17 cellular contexts compared by ENCODE assay signal in genomic region chr14:63282997-63283396, GRCh38.
DNase-seq lines count a peak whose midpoint lies in the region; ATAC-seq lines count a peak whose summit lies in the region.
"Had no signal": no experiment of that assay in that cellular context is flagged by ENCODE, and none has a peak within 500 bp of the region (broad histone marks: within the 10 kb centered on the region; RNA-seq: fewer than 3 reads in every experiment).

No MANE protein-coding gene starts in this region.

- peaks cover 0 to 30% of the 10 kb centered on the region in 2 donors for H3K4me1 ChIP-seq in muscle layer of duodenum (ENCODE audit: control insufficient read depth in 1 of 2, insufficient read depth in 2 of 2, low read length in 2 of 2)
- H3K4me1 ChIP-seq: Caco-2, gastrocnemius medialis had no signal

- H3K36me3 ChIP-seq in muscle layer of duodenum (ENCODE audit: control insufficient read depth in 1 of 2, insufficient read depth in 2 of 2, low read length in 2 of 2), result peaks cover 0 to under 1% of the 10 kb centered on the region in 2 donors
- H3K36me3 ChIP-seq: gastrocnemius medialis had no signal

- H3K4me3 ChIP-seq in muscle layer of duodenum (ENCODE audit: low read depth in 1 of 2, low read length in 2 of 2), result peak overlapping the region; percentile 20 to 58
- H3K4me3 ChIP-seq: gastrocnemius medialis, right atrium auricular region had no signal

- peak overlapping the region; percentile 7 for H3K27ac ChIP-seq in muscle layer of duodenum (ENCODE audit: low read length)
- H3K27ac ChIP-seq: gastrocnemius medialis, right atrium auricular region, VCaP had no signal

- ATAC-seq in GM18511 (IDR thresholded peaks at IDR 0.05; ENCODE audit: unreplicated experiment) (peak; percentile 71), GM19372 (IDR thresholded peaks at IDR 0.05; ENCODE audit: low read depth, unreplicated experiment) (peak; percentile 61), HG03520 (IDR thresholded peaks at IDR 0.05; ENCODE audit: unreplicated experiment) (peak; percentile 72)
- ATAC-seq: gastrocnemius medialis had no signal

- H3K27me3 ChIP-seq in muscle layer of duodenum (ENCODE audit: low read depth, low read length), result no peaks in the 10 kb centered on the region
- H3K27me3 ChIP-seq: gastrocnemius medialis, right atrium auricular region had no signal

- DNase-seq in SKM-1 treated with dmso at 0.1 percent for 144 hours (lab: John Stamatoyannopoulos, UW; ENCODE audit: unreplicated experiment) (no peak), T-helper 9 cell (no peak), NCI-H2227 treated with DMSO at 0.1 percent for 48 hours (lab: John Stamatoyannopoulos, UW) (no peak)
- DNase-seq: activated T-cell treated with anti-CD3 and anti-CD28 coated beads, Interleukin-2, amount 50 U/mL, for 1 hour; Caco-2; dermis blood vessel endothelial cell; gastrocnemius medialis; kidney; naive B cell; NCI-H187 treated with DMSO at 0.1 percent for 48 hours; NK-92 treated with Interleukin-12 subunit alpha and Interleukin-12 subunit beta, amount 100 ng/mL, for 24 hours had no signal

- H3K9me3 ChIP-seq in muscle layer of duodenum (ENCODE audit: control insufficient read depth in 1 of 2, low read length in 2 of 2), result no peaks in the 10 kb centered on the region
- H3K9me3 ChIP-seq: Caco-2, gastrocnemius medialis, right atrium auricular region had no signal
